ENCODE assay signal across 31 cellular contexts in genomic region chr12:19307451-19307850, GRCh38.
"Had no signal": no experiment of that assay in that cellular context is flagged by ENCODE, and none has a peak within 500 bp of the region (broad histone marks: within the 10 kb centered on the region; RNA-seq: fewer than 3 reads in every experiment).

No MANE protein-coding gene starts in this region.

- H3K27me3 Mint-ChIP-seq: activated CD4-positive, alpha-beta memory T cell treated with anti-CD3 and anti-CD28 coated beads, Interleukin-2, amount 10 ng/mL, durations not matched to agents 7 days and 5 days; activated CD4-positive, alpha-beta T cell treated with anti-CD3 and anti-CD28 coated beads, Interleukin-2, amount 10 ng/mL, durations not matched to agents 7 days and 5 days; activated naive CD4-positive, alpha-beta T cell treated with anti-CD3 and anti-CD28 coated beads, Interleukin-2, amount 10 ng/mL, durations not matched to agents 7 days and 5 days; activated naive CD8-positive, alpha-beta T cell treated with anti-CD3 and anti-CD28 coated beads, Interleukin-2, amount 10 ng/mL, durations not matched to agents 7 days and 5 days; activated T-cell treated with anti-CD3 and anti-CD28 coated beads, Interleukin-2, amount 50 U/mL, for 24 hours; central memory CD8-positive, alpha-beta T cell; T-helper 17 cell had no signal

- H3K27me3 ChIP-seq: ascending aorta, brain microvascular endothelial cell, esophagus squamous epithelium had no signal

- DNase-seq: activated CD4-positive, alpha-beta memory T cell treated with anti-CD3 and anti-CD28 coated beads, Interleukin-2, amount 10 ng/mL, durations not matched to agents 7 days and 5 days; activated CD4-positive, alpha-beta T cell treated with anti-CD3 and anti-CD28 coated beads for 1 hour; activated CD4-positive, alpha-beta T cell treated with anti-CD3 and anti-CD28 coated beads for 4 hours; activated CD4-positive, alpha-beta T cell treated with anti-CD3 and anti-CD28 coated beads, Interleukin-2, amount 10 ng/mL, durations not matched to agents 7 days and 5 days; activated CD4-positive, alpha-beta T cell treated with anti-CD3 and anti-CD28 coated beads, Interleukin-2, amount 50 U/mL, for 4 hours; activated CD8-positive, alpha-beta memory T cell treated with anti-CD3 and anti-CD28 coated beads, Interleukin-2, amount 50 U/mL, for 48 hours; activated gamma-delta T cell; activated naive CD4-positive, alpha-beta T cell; activated naive CD4-positive, alpha-beta T cell treated with anti-CD3 and anti-CD28 coated beads, Interleukin-2, amount 10 ng/mL, durations not matched to agents 7 days and 5 days; activated naive CD8-positive, alpha-beta T cell treated with anti-CD3 and anti-CD28 coated beads, Interleukin-2, amount 10 ng/mL, durations not matched to agents 7 days and 5 days; activated T-cell treated with anti-CD3 and anti-CD28 coated beads for 4 hours; activated T-cell treated with anti-CD3 and anti-CD28 coated beads, Interleukin-2, amount 50 U/mL, for 24 hours; activated T-cell treated with anti-CD3 and anti-CD28 coated beads, Interleukin-2, amount 50 U/mL, for 72 hours; brain microvascular endothelial cell; effector CD8-positive, alpha-beta T cell; esophagus squamous epithelium; head of caudate nucleus; T-helper 1 cell; T-helper 17 cell; T1000; WERI-Rb-1 had no signal

- H3K36me3 ChIP-seq: brain microvascular endothelial cell had no signal

- H3K36me3 Mint-ChIP-seq: activated naive CD4-positive, alpha-beta T cell treated with anti-CD3 and anti-CD28 coated beads, Interleukin-2, amount 10 ng/mL, durations not matched to agents 7 days and 5 days; activated naive CD4-positive, alpha-beta T cell treated with anti-CD3 and anti-CD28 coated beads, Interleukin-2, amount 50 U/mL, for 72 hours; activated naive CD8-positive, alpha-beta T cell treated with anti-CD3 and anti-CD28 coated beads, Interleukin-2, amount 10 ng/mL, durations not matched to agents 7 days and 5 days had no signal

- H3K4me3 Mint-ChIP-seq: activated CD4-positive, alpha-beta memory T cell treated with anti-CD3 and anti-CD28 coated beads, Interleukin-2, amount 10 ng/mL, durations not matched to agents 7 days and 5 days; activated CD4-positive, alpha-beta T cell treated with anti-CD3 and anti-CD28 coated beads, Interleukin-2, amount 10 ng/mL, durations not matched to agents 7 days and 5 days; activated naive CD4-positive, alpha-beta T cell treated with anti-CD3 and anti-CD28 coated beads, Interleukin-2, amount 10 ng/mL, durations not matched to agents 7 days and 5 days; activated naive CD8-positive, alpha-beta T cell treated with anti-CD3 and anti-CD28 coated beads, Interleukin-2, amount 10 ng/mL, durations not matched to agents 7 days and 5 days; activated T-cell treated with anti-CD3 and anti-CD28 coated beads, Interleukin-2, amount 50 U/mL, for 24 hours; activated T-cell treated with anti-CD3 and anti-CD28 coated beads, Interleukin-2, amount 50 U/mL, for 72 hours; central memory CD8-positive, alpha-beta T cell; T-helper 17 cell; T-helper 2 cell treated with Interferon-gamma antibody and Interleukin-4, amounts not matched to agents 5 μg/mL and 100 μg/mL, for 36 hours had no signal

- H3K4me1 Mint-ChIP-seq: activated CD4-positive, alpha-beta T cell treated with anti-CD3 and anti-CD28 coated beads, Interleukin-2, amount 10 ng/mL, durations not matched to agents 7 days and 5 days; activated naive CD4-positive, alpha-beta T cell treated with anti-CD3 and anti-CD28 coated beads, Interleukin-2, amount 10 ng/mL, durations not matched to agents 7 days and 5 days; activated naive CD8-positive, alpha-beta T cell treated with anti-CD3 and anti-CD28 coated beads, Interleukin-2, amount 10 ng/mL, durations not matched to agents 7 days and 5 days; central memory CD8-positive, alpha-beta T cell had no signal

- H3K9me3 Mint-ChIP-seq: activated CD4-positive, alpha-beta memory T cell treated with anti-CD3 and anti-CD28 coated beads, Interleukin-2, amount 10 ng/mL, durations not matched to agents 7 days and 5 days; activated CD4-positive, alpha-beta T cell treated with anti-CD3 and anti-CD28 coated beads, Interleukin-2, amount 10 ng/mL, durations not matched to agents 7 days and 5 days; activated naive CD4-positive, alpha-beta T cell treated with anti-CD3 and anti-CD28 coated beads, Interleukin-2, amount 10 ng/mL, durations not matched to agents 7 days and 5 days; activated naive CD4-positive, alpha-beta T cell treated with anti-CD3 and anti-CD28 coated beads, Interleukin-2, amount 50 U/mL, for 72 hours; activated naive CD8-positive, alpha-beta T cell treated with anti-CD3 and anti-CD28 coated beads, Interleukin-2, amount 10 ng/mL, durations not matched to agents 7 days and 5 days; activated T-cell treated with anti-CD3 and anti-CD28 coated beads, Interleukin-2, amount 50 U/mL, for 24 hours; activated T-cell treated with anti-CD3 and anti-CD28 coated beads, Interleukin-2, amount 50 U/mL, for 72 hours; central memory CD8-positive, alpha-beta T cell; T-helper 2 cell treated with Interferon-gamma antibody and Interleukin-4, amounts not matched to agents 5 μg/mL and 100 μg/mL, for 36 hours had no signal

- H3K4me3 ChIP-seq: ascending aorta, coronary artery, esophagus squamous epithelium had no signal

- FAIRE-seq: bronchial epithelial cell, endometrium, endothelial cell of umbilical vein, frontal cortex had no signal

- H3K4me1 ChIP-seq: ascending aorta had no signal

- H3K9me3 ChIP-seq: ascending aorta, esophagus squamous epithelium had no signal

- H3K27ac ChIP-seq: ascending aorta, brain microvascular endothelial cell, coronary artery, epithelial cell of prostate, esophagus squamous epithelium, WERI-Rb-1 had no signal

- ATAC-seq: activated naive CD4-positive, alpha-beta T cell treated with anti-CD3 and anti-CD28 coated beads, Interleukin-2, amount 50 U/mL, for 72 hours; activated T-cell treated with anti-CD3 and anti-CD28 coated beads, Interleukin-2, amount 50 U/mL, for 72 hours; T-helper 17 cell had no signal

- H3K27ac Mint-ChIP-seq: activated CD4-positive, alpha-beta memory T cell treated with anti-CD3 and anti-CD28 coated beads, Interleukin-2, amount 10 ng/mL, durations not matched to agents 7 days and 5 days; activated CD4-positive, alpha-beta T cell treated with anti-CD3 and anti-CD28 coated beads, Interleukin-2, amount 10 ng/mL, durations not matched to agents 7 days and 5 days; activated naive CD4-positive, alpha-beta T cell treated with anti-CD3 and anti-CD28 coated beads, Interleukin-2, amount 10 ng/mL, durations not matched to agents 7 days and 5 days; activated naive CD4-positive, alpha-beta T cell treated with anti-CD3 and anti-CD28 coated beads, Interleukin-2, amount 50 U/mL, for 72 hours; activated naive CD8-positive, alpha-beta T cell treated with anti-CD3 and anti-CD28 coated beads, Interleukin-2, amount 10 ng/mL, durations not matched to agents 7 days and 5 days; activated T-cell treated with anti-CD3 and anti-CD28 coated beads, Interleukin-2, amount 50 U/mL, for 24 hours; activated T-cell treated with anti-CD3 and anti-CD28 coated beads, Interleukin-2, amount 50 U/mL, for 72 hours; T-helper 17 cell; T-helper 2 cell treated with Interferon-gamma antibody and Interleukin-4, amounts not matched to agents 5 μg/mL and 100 μg/mL, for 36 hours had no signal
